ENCODE assay signal across 23 cellular contexts in genomic region chr2:20533993-20534591, GRCh38.
DNase-seq lines count a peak whose midpoint lies in the region; ATAC-seq, FAIRE-seq and TF ChIP-seq lines count a peak whose summit lies in the region.
"Had no signal": no experiment of that assay in that cellular context is flagged by ENCODE, and none has a peak within 500 bp of the region (broad histone marks: within the 10 kb centered on the region; RNA-seq: fewer than 3 reads in every experiment).

No MANE protein-coding gene starts in this region.

- no peaks in the 10 kb centered on the region for H4K20me1 ChIP-seq in HepG2 (ENCODE audit: insufficient read depth, low read length)

- H3K79me2 ChIP-seq in HepG2 (ENCODE audit: insufficient read depth, low read length): no peaks in the 10 kb centered on the region

- H3K27me3 ChIP-seq in HepG2 (ENCODE audit: control insufficient read depth in 1 of 2, insufficient read depth in 2 of 2, low read length in 2 of 2): no peaks in the 10 kb centered on the region
- H3K27me3 ChIP-seq in psoas muscle (ENCODE audit: insufficient read depth in 3 of 3, low read length in 2 of 3): no peaks in the 10 kb centered on the region
- no peaks in the 10 kb centered on the region for H3K27me3 ChIP-seq in prostate gland (replicated peaks; ENCODE audit: insufficient read depth)
- H3K27me3 ChIP-seq: MG63 had no signal

- BruUV-seq in HepG2 (replicated peaks; lab: Mats Ljungman, UMichigan): no TSS peak

- ATAC-seq in HepG2 (no peak), psoas muscle (no peak), GM18907 (IDR thresholded peaks at IDR 0.05; ENCODE audit: unreplicated experiment) (no peak)

- peak overlapping the region; percentile 97 for H3K27ac ChIP-seq in HepG2 (ENCODE audit: extremely low read length, insufficient read depth, low read length)
- peak overlapping the region; percentile 96 for H3K27ac ChIP-seq in psoas muscle
- H3K27ac ChIP-seq in prostate gland: no peak overlapping the region
- H3K27ac ChIP-seq: PC-9, RWPE1 had no signal

- peak overlapping the region; percentile 59 for H3K9ac ChIP-seq in HepG2 (ENCODE audit: insufficient read depth, low read depth, low read length)

- TF ChIP-seq RAD21 in HepG2 (CRISPR knock-in tag; IDR thresholded peaks at IDR 0.05): no peak

- no peak for TF ChIP-seq CTCF in HepG2 (CRISPR knock-in tag; IDR thresholded peaks at IDR 0.05)
- no peak for TF ChIP-seq CTCF in psoas muscle (IDR thresholded peaks at IDR 0.05)
- TF ChIP-seq CTCF in prostate gland (IDR thresholded peaks at IDR 0.05): no peak

- H3K4me2 ChIP-seq in HepG2 (ENCODE audit: low read depth, low read length): no peak overlapping the region
- H3K4me2 ChIP-seq: PC-9 had no signal

- intact Hi-C loops in HepG2 (cut with micrococcal nuclease; ENCODE audit: unreplicated experiment) (no loop called here), psoas muscle (cut with DNase I) (loop anchor here in 1 of 2 donors (2.0 kb wide), 1 partner anchor 83 kb away; no protein-coding TSS in a partner anchor), prostate gland (cut with DNase I) (no loop called here)

- CTCF ChIA-PET in HepG2 (lab: Yijun Ruan, JAX; ENCODE audit: low intra/inter-chr PET ratio, low total read pairs): no interaction called here

- WGBS in HepG2 (ENCODE audit: low lambda C conversion rate): 98% methylated on average over 8 of the region's 10 CpGs
- WGBS in psoas muscle, 3 donors: 89 to 92% (median 90%) methylated on average over 10 of the region's 10 CpGs
- WGBS in prostate gland: 86% methylated on average over 10 of the region's 10 CpGs

- H2AFZ ChIP-seq in HepG2 (ENCODE audit: low read length): no peak overlapping the region
- H2AFZ ChIP-seq: PC-9 had no signal

- DNase-seq in NCI-H345 (lab: John Stamatoyannopoulos, UW) (peak; percentile 9), NCI-H345 treated with DMSO at 0.1 percent for 48 hours (lab: John Stamatoyannopoulos, UW; ENCODE audit: unreplicated experiment) (no peak), NCI-H146 treated with DMSO at 0.1 percent for 48 hours (lab: John Stamatoyannopoulos, UW; ENCODE audit: unreplicated experiment) (peak; percentile 10), HepG2 (ENCODE audit: low spot score) (no peak), psoas muscle (no peak), SKM-1 treated with dmso at 0.1 percent for 144 hours (lab: John Stamatoyannopoulos, UW; ENCODE audit: unreplicated experiment) (no peak), prostate gland (ENCODE audit: low spot score) (no peak)
- DNase-seq: 8988T; Calu3; CD4-positive, alpha-beta memory T cell; DMS79 treated with DMSO at 0.1 percent for 48 hours; H9; Kasumi-1; MG63; NCI-H1092; NCI-H1436 treated with DMSO at 0.1 percent for 48 hours; NCI-H2081; NCI-H510A treated with DMSO at 0.1 percent for 48 hours; NCI-H82; PC-9 had no signal

- no peaks in the 10 kb centered on the region for H3K36me3 ChIP-seq in HepG2 (replicated peaks in 1 of 2; ENCODE audit: control insufficient read depth in 1 of 2, insufficient read depth in 2 of 2, low read length in 2 of 2)
- no peaks in the 10 kb centered on the region for H3K36me3 ChIP-seq in psoas muscle (ENCODE audit: insufficient read depth in 1 of 2, low read depth in 1 of 2)
- no peaks in the 10 kb centered on the region for H3K36me3 ChIP-seq in prostate gland
- H3K36me3 ChIP-seq: MG63 had no signal

- FAIRE-seq in HepG2 (lab: Jason Lieb, UNC): no peak
- FAIRE-seq: HTR-8/SVneo had no signal

- TF ChIP-seq POLR2A in HepG2 (IDR thresholded peaks at IDR 0.05; ENCODE audit: insufficient read depth in 1 of 2, low read depth in 2 of 2, low read length in 2 of 2): no peak
- TF ChIP-seq POLR2A in prostate gland (IDR thresholded peaks at IDR 0.05): no peak

- H3K4me3 ChIP-seq in HepG2 (replicated peaks in 1 of 3; ENCODE audit: insufficient read depth in 1 of 3, low read depth in 2 of 3, low read length in 3 of 3) (no peak overlapping the region), psoas muscle (no peak overlapping the region), prostate gland (no peak overlapping the region)
- H3K4me3 ChIP-seq: MG63, PC-9 had no signal

- H3K4me1 ChIP-seq in HepG2 (ENCODE audit: insufficient read depth, low read length) (peaks cover 89% of the 10 kb centered on the region), psoas muscle (peaks cover 46% of the 10 kb centered on the region), prostate gland (replicated peaks) (peaks cover 12% of the 10 kb centered on the region)

- TF ChIP-seq EP300 in HepG2 (IDR thresholded peaks at IDR 0.05; ENCODE audit: low read depth in 2 of 2, low read length in 2 of 2) (no peak), HepG2 (CRISPR knock-in tag; IDR thresholded peaks at IDR 0.05; ENCODE audit: borderline replicate concordance) (no peak)

- in situ Hi-C loops in HepG2 (cut with HindIII; ENCODE audit: extremely low pct_ligation_motif_present, low pct_unique_long_range_greater_than_20kb): no loop called here

- H3K9me3 ChIP-seq in HepG2 (ENCODE audit: low read length) (no peaks in the 10 kb centered on the region), psoas muscle (no peaks in the 10 kb centered on the region), prostate gland (no peaks in the 10 kb centered on the region)
- H3K9me3 ChIP-seq: MG63 had no signal

- POLR2A ChIA-PET in HepG2 (lab: Yijun Ruan, JAX): interaction anchor here (2.3 to 10.9 kb wide), 5 partner anchors 9 to 87 kb away, joined by 9 to 268 read pairs (median 209); partner anchors contain the start of gene RHOB

TF ChIP-seq in HepG2, 621 proteins besides CTCF, POLR2A, EP300 and RAD21 (continues in another document):
- TF ChIP-seq WIZ (CRISPR knock-in tag; IDR thresholded peaks at IDR 0.05) (no peak), ARHGAP35 (CRISPR knock-in tag; IDR thresholded peaks at IDR 0.05; ENCODE audit: borderline replicate concordance) (no peak), SP1 (IDR thresholded peaks at IDR 0.05) (no peak), SP1 (CRISPR knock-in tag; IDR thresholded peaks at IDR 0.05) (no peak), ZNF280D (CRISPR knock-in tag; IDR thresholded peaks at IDR 0.05) (0 out of 2 replicates have a peak, but pooled peaks have one; percentile 19), HNRNPH1 (optimal IDR thresholded peaks at IDR 0.05; ENCODE audit: low read depth, low read length) (no peak), ZSCAN30 (CRISPR knock-in tag; IDR thresholded peaks at IDR 0.05) (no peak), SNAI1 (CRISPR knock-in tag; IDR thresholded peaks at IDR 0.05; ENCODE audit: borderline replicate concordance) (no peak), KDM1A (CRISPR knock-in tag; IDR thresholded peaks at IDR 0.05) (no peak)

Comparison
In these comparisons a context has a peak if more than half of its experiments do, and no peak if none do; other contexts are left out.
1. DNase-seq: peak in NCI-H345 (single experiment) and NCI-H146 treated with DMSO at 0.1 percent for 48 hours (single experiment); none in NCI-H345 treated with DMSO at 0.1 percent for 48 hours (single experiment), HepG2 (single experiment), psoas muscle (0 of 2), SKM-1 treated with dmso at 0.1 percent for 144 hours (single experiment) and prostate gland (single experiment).
2. H3K27ac ChIP-seq: peak in HepG2 (single experiment) and psoas muscle (single experiment); none in prostate gland (0 of 2).